In the genomic region with DNA sequence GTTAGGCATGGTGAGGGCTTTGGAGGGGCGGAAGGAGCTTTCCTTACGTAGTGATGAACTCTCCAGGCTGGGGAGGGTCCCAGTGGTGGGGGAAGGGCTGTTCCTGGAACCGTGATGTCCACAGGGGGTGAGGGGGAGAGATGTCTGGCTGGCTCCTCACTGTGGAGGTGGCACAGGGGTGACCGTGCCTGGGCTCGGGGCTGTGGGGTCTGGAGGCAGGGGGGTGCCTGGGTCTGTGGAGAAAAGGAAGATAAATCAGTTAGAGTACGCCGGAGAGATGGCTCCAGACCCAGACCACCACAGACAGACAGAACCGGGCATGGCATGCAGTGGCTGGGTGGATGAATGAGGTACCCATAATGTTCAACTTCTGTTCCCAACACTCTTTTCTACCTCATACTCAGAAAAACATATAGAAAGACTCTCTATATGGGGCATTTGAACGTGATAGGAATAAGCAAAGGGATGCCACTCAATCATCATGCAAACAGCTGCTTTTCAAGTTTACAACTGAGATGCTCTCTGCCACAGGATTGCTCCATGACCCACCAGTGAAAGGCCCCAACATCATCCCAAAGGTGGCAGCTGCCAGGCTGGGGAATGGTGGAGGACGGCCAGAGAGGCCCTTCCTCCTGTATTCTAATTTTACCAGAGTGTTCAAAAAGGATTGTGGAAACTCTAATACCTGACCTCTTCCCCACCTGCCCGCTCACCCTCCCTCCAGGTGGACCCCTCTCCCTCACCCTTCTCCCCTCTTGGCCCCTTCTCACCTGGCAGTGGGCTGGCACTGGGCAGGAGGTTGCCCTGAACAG, we compare ENCODE assay signal across 10 cellular contexts. TPM values are rescaled to one million over a fixed set of nuclear protein-coding genes. Genes with fewer than 3 reads are reported as not detected.
DNase-seq lines count a peak whose midpoint lies in the region; ATAC-seq and TF ChIP-seq lines count a peak whose summit lies in the region.
"Had no signal": no experiment of that assay in that cellular context is flagged by ENCODE, and none has a peak within 500 bp of the region (broad histone marks: within the 10 kb centered on the region; RNA-seq: fewer than 3 reads in every experiment).

No MANE protein-coding gene starts in this region.

- peaks cover 31% of the 10 kb centered on the region for H3K4me1 Mint-ChIP-seq in stimulated activated naive CD8-positive, alpha-beta T cell treated with anti-CD3 and anti-CD28 coated beads, Interleukin-15, Interleukin-2, amounts not matched to agents 100 ng/mL and 50 ng/mL, for 24 hours (ENCODE audit: low read depth)
- peaks cover 39% of the 10 kb centered on the region for H3K4me1 Mint-ChIP-seq in activated CD4-positive, alpha-beta memory T cell treated with anti-CD3 and anti-CD28 coated beads, Interleukin-2, amount 10 ng/mL, durations not matched to agents 7 days and 5 days
- H3K4me1 Mint-ChIP-seq in immature natural killer cell = peaks cover 31 to 35% of the 10 kb centered on the region in 2 donors

- H3K27me3 ChIP-seq in upper lobe of left lung = no peaks in the 10 kb centered on the region
- no peaks in the 10 kb centered on the region for H3K27me3 ChIP-seq in breast epithelium
- H3K27me3 ChIP-seq: BLaER1 had no signal

- CTCF ChIA-PET in activated CD4-positive, alpha-beta memory T cell treated with anti-CD3 and anti-CD28 coated beads, Interleukin-2, amount 10 ng/mL, durations not matched to agents 7 days and 5 days (lab: Charles Lee) = interaction anchor here (0.5 to 7.2 kb wide), 6 partner anchors 11 to 101 kb away, joined by 3 to 86 read pairs (median 4); a partner anchor contains a TSS

- no peak for TF ChIP-seq CTCF in upper lobe of left lung (IDR thresholded peaks at IDR 0.05)
- TF ChIP-seq CTCF in breast epithelium (IDR thresholded peaks at IDR 0.05) = no peak

- H3K4me3 ChIP-seq in upper lobe of left lung (no peak overlapping the region), breast epithelium (no peak overlapping the region)
- H3K4me3 ChIP-seq: BLaER1 had no signal

- H3K27ac ChIP-seq in upper lobe of left lung (peak overlapping the region in 3 of 4 donors; percentile 43 to 97 (median 45)), breast epithelium (peak overlapping the region in 1 of 2 donors; percentile 43)
- H3K27ac ChIP-seq: BLaER1 had no signal

- H3K4me1 ChIP-seq in upper lobe of left lung (peaks cover 26 to 45% (median 33%) of the 10 kb centered on the region in 4 donors), breast epithelium (peaks cover 4 to 25% of the 10 kb centered on the region in 2 donors)

- DNase-seq in stimulated activated naive CD8-positive, alpha-beta T cell treated with anti-CD3 and anti-CD28 coated beads, Interleukin-15, Interleukin-2, amounts not matched to agents 100 U/mL and 50 U/mL, for 24 hours = no peak
- no peak for DNase-seq in activated CD4-positive, alpha-beta memory T cell treated with anti-CD3 and anti-CD28 coated beads, Interleukin-2, amount 10 ng/mL, durations not matched to agents 7 days and 5 days
- DNase-seq in immature natural killer cell (no peak), upper lobe of left lung (peak in 1 of 2 donors; percentile 57), breast epithelium (ENCODE audit: low spot score in 2 of 2) (no peak), amniotic stem cell (lab: John Stamatoyannopoulos, UW) (no peak), COLO668 (lab: John Stamatoyannopoulos, UW; ENCODE audit: unreplicated experiment) (no peak)
- DNase-seq: NCI-H1105 treated with DMSO at 0.1 percent for 48 hours had no signal

- TF ChIP-seq POLR2A in upper lobe of left lung (IDR thresholded peaks at IDR 0.05) = no peak
- TF ChIP-seq POLR2A in breast epithelium (IDR thresholded peaks at IDR 0.05) = no peak

- no peaks in the 10 kb centered on the region for H3K27me3 Mint-ChIP-seq in stimulated activated naive CD8-positive, alpha-beta T cell treated with anti-CD3 and anti-CD28 coated beads, Interleukin-15, Interleukin-2, amounts not matched to agents 100 ng/mL and 50 ng/mL, for 24 hours
- H3K27me3 Mint-ChIP-seq in activated CD4-positive, alpha-beta memory T cell treated with anti-CD3 and anti-CD28 coated beads, Interleukin-2, amount 10 ng/mL, durations not matched to agents 7 days and 5 days = no peaks in the 10 kb centered on the region
- peaks cover 0 to 20% (median 8%) of the 10 kb centered on the region in 3 donors for H3K27me3 Mint-ChIP-seq in immature natural killer cell (ENCODE audit: low read depth in 3 of 3)

- no peak overlapping the region for H3K4me3 Mint-ChIP-seq in stimulated activated naive CD8-positive, alpha-beta T cell treated with anti-CD3 and anti-CD28 coated beads, Interleukin-15, Interleukin-2, amounts not matched to agents 100 ng/mL and 50 ng/mL, for 24 hours
- no peak overlapping the region for H3K4me3 Mint-ChIP-seq in activated CD4-positive, alpha-beta memory T cell treated with anti-CD3 and anti-CD28 coated beads, Interleukin-2, amount 10 ng/mL, durations not matched to agents 7 days and 5 days
- H3K4me3 Mint-ChIP-seq in immature natural killer cell = no peak overlapping the region

- no peaks in the 10 kb centered on the region for H3K9me3 Mint-ChIP-seq in stimulated activated naive CD8-positive, alpha-beta T cell treated with anti-CD3 and anti-CD28 coated beads, Interleukin-15, Interleukin-2, amounts not matched to agents 100 ng/mL and 50 ng/mL, for 24 hours
- no peaks in the 10 kb centered on the region for H3K9me3 Mint-ChIP-seq in activated CD4-positive, alpha-beta memory T cell treated with anti-CD3 and anti-CD28 coated beads, Interleukin-2, amount 10 ng/mL, durations not matched to agents 7 days and 5 days
- H3K9me3 Mint-ChIP-seq in immature natural killer cell = no peaks in the 10 kb centered on the region

- H3K36me3 ChIP-seq in upper lobe of left lung (peaks cover 64 to 96% (median 85%) of the 10 kb centered on the region in 4 donors), breast epithelium (peaks cover 5% of the 10 kb centered on the region)

- intact Hi-C loops in breast epithelium (cut with DNase I; ENCODE audit: low total_unique reads) = no loop called here

- no peak for TF ChIP-seq EP300 in upper lobe of left lung (IDR thresholded peaks at IDR 0.05)

- H3K36me3 Mint-ChIP-seq in stimulated activated naive CD8-positive, alpha-beta T cell treated with anti-CD3 and anti-CD28 coated beads, Interleukin-15, Interleukin-2, amounts not matched to agents 100 ng/mL and 50 ng/mL, for 24 hours (ENCODE audit: low read depth) = peaks cover 74% of the 10 kb centered on the region
- H3K36me3 Mint-ChIP-seq in activated CD4-positive, alpha-beta memory T cell treated with anti-CD3 and anti-CD28 coated beads, Interleukin-2, amount 10 ng/mL, durations not matched to agents 7 days and 5 days (ENCODE audit: low read depth) = peaks cover 77% of the 10 kb centered on the region
- peaks cover 23 to 53% (median 37%) of the 10 kb centered on the region in 3 donors for H3K36me3 Mint-ChIP-seq in immature natural killer cell

- peak overlapping the region; percentile 14 for H3K27ac Mint-ChIP-seq in stimulated activated naive CD8-positive, alpha-beta T cell treated with anti-CD3 and anti-CD28 coated beads, Interleukin-15, Interleukin-2, amounts not matched to agents 100 ng/mL and 50 ng/mL, for 24 hours
- peak overlapping the region; percentile 40 for H3K27ac Mint-ChIP-seq in activated CD4-positive, alpha-beta memory T cell treated with anti-CD3 and anti-CD28 coated beads, Interleukin-2, amount 10 ng/mL, durations not matched to agents 7 days and 5 days
- H3K27ac Mint-ChIP-seq in immature natural killer cell = peak overlapping the region; percentile 17 to 62 (median 36)

- no peak for ATAC-seq in stimulated activated naive CD8-positive, alpha-beta T cell treated with anti-CD3 and anti-CD28 coated beads, Interleukin-15, Interleukin-2, amounts not matched to agents 100 U/mL and 50 U/mL, for 24 hours
- peak in 1 of 2 donors; percentile 1 for ATAC-seq in upper lobe of left lung (ENCODE audit: low FRiP score in 2 of 2)

- WGBS in upper lobe of left lung, 2 donors = 62% methylated on average over 11 of the region's 11 CpGs

- H3K9me3 ChIP-seq in upper lobe of left lung (no peaks in the 10 kb centered on the region), breast epithelium (no peaks in the 10 kb centered on the region)
- H3K9me3 ChIP-seq: BLaER1 had no signal

- POLR2A ChIA-PET in activated CD4-positive, alpha-beta memory T cell treated with anti-CD3 and anti-CD28 coated beads, Interleukin-2, amount 10 ng/mL, durations not matched to agents 7 days and 5 days (lab: Charles Lee) = interaction anchor here (1.0 to 9.2 kb wide), 11 partner anchors 9 to 472 kb away, joined by 3 to 178 read pairs (median 9); a partner anchor contains a TSS

RNA-seq across cellular contexts. Expression of a gene that starts 5.6 kb away (rescaled TPM):
- 1,000 to 10,000 TPM; 1,594 to 1,602 TPM for total RNA-seq in activated CD4-positive, alpha-beta memory T cell treated with anti-CD3 and anti-CD28 coated beads, Interleukin-2, amount 10 ng/mL, durations not matched to agents 7 days and 5 days
- 1,000 to 10,000 TPM; 2,998 to 5,712 (median 4,230) TPM for polyA plus RNA-seq in immature natural killer cell
- 1,000 to 10,000 TPM in 5 of 6 donors, 100 to 1,000 TPM in 1; 665 to 1,935 (median 1,528) TPM for total RNA-seq in upper lobe of left lung
- total RNA-seq in breast epithelium = 1,000 to 10,000 TPM; 1,725 to 2,481 (median 1,981) TPM

RNA-seq across cellular contexts. Expression of a gene that starts 11.4 kb away (rescaled TPM):
- 10 to 100 TPM; 60.4 to 63.2 TPM for total RNA-seq in activated CD4-positive, alpha-beta memory T cell treated with anti-CD3 and anti-CD28 coated beads, Interleukin-2, amount 10 ng/mL, durations not matched to agents 7 days and 5 days
- polyA plus RNA-seq in immature natural killer cell = 10 to 100 TPM in 1 of 3 donors, 1 to 10 TPM in 2; 1.5 to 12.9 (median 9.3) TPM
- total RNA-seq in upper lobe of left lung (10 to 100 TPM; 10.5 to 38.4 (median 29.1) TPM), breast epithelium (10 to 100 TPM; 29.6 to 52.8 (median 43.2) TPM)

RNA-seq across cellular contexts. Expression of a gene that starts 25.5 kb away (rescaled TPM):
- total RNA-seq in activated CD4-positive, alpha-beta memory T cell treated with anti-CD3 and anti-CD28 coated beads, Interleukin-2, amount 10 ng/mL, durations not matched to agents 7 days and 5 days = 100 to 1,000 TPM; 133 to 137 TPM
- 100 to 1,000 TPM in 1 of 3 donors, 10 to 100 TPM in 2; 25.7 to 118 (median 43.7) TPM for polyA plus RNA-seq in immature natural killer cell
- total RNA-seq in upper lobe of left lung (100 to 1,000 TPM in 2 of 6 donors, 10 to 100 TPM in 4; 71.4 to 258 (median 93.9) TPM), breast epithelium (100 to 1,000 TPM; 105 to 114 (median 106) TPM)

RNA-seq across cellular contexts. Expression of a gene that starts 35.7 kb away (rescaled TPM):
- total RNA-seq in activated CD4-positive, alpha-beta memory T cell treated with anti-CD3 and anti-CD28 coated beads, Interleukin-2, amount 10 ng/mL, durations not matched to agents 7 days and 5 days = 100 to 1,000 TPM; 266 to 279 TPM
- polyA plus RNA-seq in immature natural killer cell = 100 to 1,000 TPM; 217 to 502 (median 273) TPM
- total RNA-seq in upper lobe of left lung = 100 to 1,000 TPM in 5 of 6 donors, 10 to 100 TPM in 1; 73.9 to 132 (median 112) TPM
- 100 to 1,000 TPM; 132 to 243 (median 146) TPM for total RNA-seq in breast epithelium

RNA-seq across cellular contexts. Expression of a gene that starts 45.7 kb away (rescaled TPM):
- total RNA-seq in activated CD4-positive, alpha-beta memory T cell treated with anti-CD3 and anti-CD28 coated beads, Interleukin-2, amount 10 ng/mL, durations not matched to agents 7 days and 5 days = 10 to 100 TPM in 1 of 2 experiments, 1 to 10 TPM in 1; 8.0 to 10.3 TPM
- polyA plus RNA-seq in immature natural killer cell = 1 to 10 TPM in 2 of 3 donors, under 1 TPM in 1; 0.86 to 4.2 (median 1.3) TPM
- total RNA-seq in upper lobe of left lung (10 to 100 TPM in 2 of 6 donors, 1 to 10 TPM in 4; 2.1 to 22.0 (median 6.4) TPM), breast epithelium (1 to 10 TPM; 3.6 to 4.8 (median 4.7) TPM)
